Comparison of ENCODE assay signal across 28 cellular contexts in genomic region chr18:5772706-5773105, GRCh38.
"Had no signal": no experiment of that assay in that cellular context is flagged by ENCODE, and none has a peak within 500 bp of the region (broad histone marks: within the 10 kb centered on the region; RNA-seq: fewer than 3 reads in every experiment).

No MANE protein-coding gene starts in this region.

- H3K27me3 ChIP-seq: colonic mucosa, right atrium auricular region, sigmoid colon, transverse colon, upper lobe of right lung, uterus had no signal

- ATAC-seq: esophagus mucosa; left ventricle myocardium superior; naive thymus-derived CD8-positive, alpha-beta T cell; stimulated activated naive CD8-positive, alpha-beta T cell treated with anti-CD3 and anti-CD28 coated beads, Interleukin-15, amount 100 ng/mL, for 72 hours had no signal

- H3K27ac Mint-ChIP-seq: dendritic cell treated with granulocyte-macrophage colony-stimulating factor and Interleukin-4, amounts not matched to agents 40 ng/mL and 50 ng/mL, for 4 days; endodermal cell; immature natural killer cell; naive thymus-derived CD8-positive, alpha-beta T cell; nephron progenitor cell; stimulated activated naive CD8-positive, alpha-beta T cell treated with anti-CD3 and anti-CD28 coated beads, Interleukin-15, amount 100 ng/mL, for 72 hours had no signal

- H3K4me1 ChIP-seq: colonic mucosa, lower lobe of right lung, prostate gland, right atrium auricular region, suprapubic skin, transverse colon, upper lobe of right lung, uterus had no signal

- H3K9me3 Mint-ChIP-seq: central memory CD8-positive, alpha-beta T cell; dendritic cell treated with granulocyte-macrophage colony-stimulating factor and Interleukin-4, amounts not matched to agents 40 ng/mL and 50 ng/mL, for 4 days; endodermal cell had no signal

- DNase-seq: colonic mucosa; effector CD8-positive, alpha-beta T cell; endodermal cell; foreskin melanocyte; head of caudate nucleus; immature natural killer cell; left ventricle myocardium superior; lower lobe of right lung; naive thymus-derived CD8-positive, alpha-beta T cell; nephron progenitor cell; nucleus accumbens; stimulated activated CD4-positive, alpha-beta T cell treated with anti-CD3 and anti-CD28 coated beads, Interleukin-15, amount 100 ng/mL, for 24 hours; stimulated activated CD4-positive, alpha-beta T cell treated with anti-CD3 and anti-CD28 coated beads, Interleukin-2, amount 100 ng/mL, for 48 hours; stimulated activated CD8-positive, alpha-beta memory T cell treated with anti-CD3 and anti-CD28 coated beads, Interleukin-4, amount 100 ng/mL, for 48 hours; stimulated activated naive CD4-positive, alpha-beta T cell; stimulated activated naive CD8-positive, alpha-beta T cell treated with anti-CD3 and anti-CD28 coated beads, Interleukin-15, amount 100 ng/mL, for 72 hours; transverse colon; upper lobe of right lung; uterus had no signal

- H3K4me3 ChIP-seq: colonic mucosa, lower lobe of right lung, prostate gland, right atrium auricular region, sigmoid colon, suprapubic skin, transverse colon, upper lobe of right lung, uterus had no signal

- H3K36me3 ChIP-seq: colonic mucosa, lower lobe of right lung, prostate gland, right atrium auricular region, sigmoid colon, suprapubic skin, transverse colon, upper lobe of right lung, uterus had no signal

- H3K4me3 Mint-ChIP-seq: central memory CD8-positive, alpha-beta T cell; dendritic cell treated with granulocyte-macrophage colony-stimulating factor and Interleukin-4, amounts not matched to agents 40 ng/mL and 50 ng/mL, for 4 days; endodermal cell; immature natural killer cell; mesothelial cell of epicardium; naive thymus-derived CD8-positive, alpha-beta T cell; nephron progenitor cell; stimulated activated naive CD8-positive, alpha-beta T cell treated with anti-CD3 and anti-CD28 coated beads, Interleukin-15, amount 100 ng/mL, for 72 hours had no signal

- H3K27ac ChIP-seq: colonic mucosa, epithelial cell of prostate, lower lobe of right lung, prostate gland, right atrium auricular region, sigmoid colon, suprapubic skin, transverse colon, upper lobe of right lung, uterus had no signal

- H3K4me1 Mint-ChIP-seq: central memory CD8-positive, alpha-beta T cell; immature natural killer cell; naive thymus-derived CD8-positive, alpha-beta T cell; stimulated activated naive CD8-positive, alpha-beta T cell treated with anti-CD3 and anti-CD28 coated beads, Interleukin-15, amount 100 ng/mL, for 72 hours had no signal

- H3K36me3 Mint-ChIP-seq: immature natural killer cell; mesothelial cell of epicardium; naive thymus-derived CD8-positive, alpha-beta T cell had no signal

- H3K9me3 ChIP-seq: colonic mucosa, lower lobe of right lung, prostate gland, right atrium auricular region, sigmoid colon, suprapubic skin, transverse colon, upper lobe of right lung, uterus had no signal
